In the genomic region with DNA sequence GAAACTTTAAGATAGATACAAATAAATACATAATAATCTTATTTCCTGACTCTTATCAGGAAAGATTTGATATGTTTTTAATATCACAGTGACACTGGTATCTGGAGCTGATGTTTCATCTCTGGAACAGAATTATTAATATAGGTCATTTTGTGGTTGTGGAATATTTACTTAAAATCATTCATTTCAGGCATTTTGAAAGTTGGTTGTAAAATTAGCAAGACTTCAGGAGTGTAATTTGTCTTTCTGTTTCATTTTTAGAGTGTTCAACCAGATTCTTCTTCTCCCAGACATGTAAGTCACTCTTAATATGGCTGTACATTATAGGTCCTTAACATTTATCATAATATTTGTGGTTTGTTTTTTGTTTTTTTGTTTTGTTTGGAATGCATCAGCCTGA, we compare ENCODE assay signal across 1 cellular context.
TF ChIP-seq lines count a peak whose summit lies in the region.

No MANE protein-coding gene starts in this region.

TF ChIP-seq in GM12878, 131 proteins besides CTCF, POLR2A, EP300 and RAD21 (continued from another document):
- TF ChIP-seq EGR1 (IDR thresholded peaks at IDR 0.05; ENCODE audit: borderline replicate concordance in 1 of 2, low read depth in 2 of 2, low read length in 2 of 2) (no peak), IKZF1 (conservative IDR thresholded peaks at IDR 0.05) (no peak), ATF3 (IDR thresholded peaks at IDR 0.05; ENCODE audit: borderline replicate concordance, extremely low read depth, low read depth, low read length) (no peak), ETV6 (conservative IDR thresholded peaks at IDR 0.05 in 1 of 2, IDR thresholded peaks at IDR 0.05 in 1 of 2; ENCODE audit: borderline replicate concordance in 1 of 2, low read depth in 1 of 2) (no peak), MEF2B (IDR thresholded peaks at IDR 0.05; ENCODE audit: partially characterized antibody, poor library complexity, severe bottlenecking) (no peak), JUNB (IDR thresholded peaks at IDR 0.05) (peak; percentile 80), RUNX3 (IDR thresholded peaks at IDR 0.05; ENCODE audit: low read length) (peak; percentile 77), TBL1XR1 (IDR thresholded peaks at IDR 0.05; ENCODE audit: low read depth, low read length) (no peak), FOXK2 (IDR thresholded peaks at IDR 0.05) (no peak), NFIC (IDR thresholded peaks at IDR 0.05; ENCODE audit: low read depth, low read length) (peak; percentile 79)
